In genomic region chr16:630815-631405, GRCh38 we compare ENCODE assay signal across 10 cellular contexts. TPM values are rescaled to one million over a fixed set of nuclear protein-coding genes. Genes with fewer than 3 reads are reported as not detected.
A peak's percentile ranks its signal among the peaks of the same experiment; 100 is the strongest.
DNase-seq lines count a peak whose midpoint lies in the region; ATAC-seq and TF ChIP-seq lines count a peak whose summit lies in the region.
"Had no signal": no experiment of that assay in that cellular context is flagged by ENCODE, and none has a peak within 500 bp of the region (broad histone marks: within the 10 kb centered on the region; RNA-seq: fewer than 3 reads in every experiment).

A gene with protein sequence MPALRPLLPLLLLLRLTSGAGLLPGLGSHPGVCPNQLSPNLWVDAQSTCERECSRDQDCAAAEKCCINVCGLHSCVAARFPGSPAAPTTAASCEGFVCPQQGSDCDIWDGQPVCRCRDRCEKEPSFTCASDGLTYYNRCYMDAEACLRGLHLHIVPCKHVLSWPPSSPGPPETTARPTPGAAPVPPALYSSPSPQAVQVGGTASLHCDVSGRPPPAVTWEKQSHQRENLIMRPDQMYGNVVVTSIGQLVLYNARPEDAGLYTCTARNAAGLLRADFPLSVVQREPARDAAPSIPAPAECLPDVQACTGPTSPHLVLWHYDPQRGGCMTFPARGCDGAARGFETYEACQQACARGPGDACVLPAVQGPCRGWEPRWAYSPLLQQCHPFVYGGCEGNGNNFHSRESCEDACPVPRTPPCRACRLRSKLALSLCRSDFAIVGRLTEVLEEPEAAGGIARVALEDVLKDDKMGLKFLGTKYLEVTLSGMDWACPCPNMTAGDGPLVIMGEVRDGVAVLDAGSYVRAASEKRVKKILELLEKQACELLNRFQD (plus strand): TSS chr16:630985. CDS start chr16:631254, 269 bp downstream.

- no peaks in the 10 kb centered on the region for H3K36me3 Mint-ChIP-seq in type B pancreatic cell

- peaks cover 5% of the 10 kb centered on the region for H3K4me1 Mint-ChIP-seq in type B pancreatic cell (ENCODE audit: unreplicated experiment)

- no peak within 1 kb of the TSS for H3K4me3 ChIP-seq in SK-N-SH (ENCODE audit: low read depth in 2 of 2, low read length in 1 of 2)
- no peak within 1 kb of the TSS for H3K4me3 ChIP-seq in right lobe of liver

- no peak within 1 kb of the TSS for H2AFZ ChIP-seq in SK-N-SH (ENCODE audit: low read depth)

- ATAC-seq in SK-N-SH treated with all-trans-retinoic acid at 6 μM for 48 hours = no peak
- ATAC-seq in right lobe of liver = peak; percentile 0 to 12 (median 4)
- no peak for ATAC-seq in GM21360 (IDR thresholded peaks at IDR 0.05; ENCODE audit: unreplicated experiment)

- H3K9me3 ChIP-seq in SK-N-SH = no peaks in the 10 kb centered on the region
- no peaks in the 10 kb centered on the region for H3K9me3 ChIP-seq in right lobe of liver

- POLR2A ChIA-PET in SK-N-SH (lab: Yijun Ruan, JAX) = no interaction called here

- no peak within 1 kb of the TSS for H3K4me2 ChIP-seq in SK-N-SH

- WGBS in SK-N-SH (ENCODE audit: low lambda C conversion rate) = 60% methylated on average over 2 of the region's 23 CpGs
- 10% methylated on average over 2 of the region's 23 CpGs for WGBS in right lobe of liver (ENCODE audit: insufficient coverage, low coverage, low lambda C conversion rate, missing lambda C conversion rate)

- H3K27ac ChIP-seq in SK-N-SH (ENCODE audit: low read depth in 2 of 2, low read length in 1 of 2) (peak within 1 kb of the TSS in 1 of 2 experiments; percentile 50; a peak in 1 of 4 replicates), right lobe of liver (peak within 1 kb of the TSS in 2 of 3 donors; percentile 44 to 70)

- no peak for TF ChIP-seq RAD21 in SK-N-SH (IDR thresholded peaks at IDR 0.05; ENCODE audit: low read length)

- no peaks in the 10 kb centered on the region for H3F3A ChIP-seq in SK-N-SH (replicated peaks; ENCODE audit: insufficient read depth)

- CTCF ChIA-PET in SK-N-SH (lab: Yijun Ruan, JAX) = interaction anchor here (0.9 to 1.4 kb wide), 2 partner anchors 17 to 18 kb away, joined by 4 to 6 read pairs; partner anchors contain the start of gene WDR90

- no peak for TF ChIP-seq EP300 in SK-N-SH (IDR thresholded peaks at IDR 0.05; ENCODE audit: borderline replicate concordance in 1 of 2, low read depth in 1 of 2, low read length in 1 of 2)

- no peak within 1 kb of the TSS for H3K9ac ChIP-seq in SK-N-SH

- no peaks in the 10 kb centered on the region for H3K9me2 ChIP-seq in SK-N-SH

- H3K9me3 Mint-ChIP-seq in type B pancreatic cell = no peaks in the 10 kb centered on the region

- H3K36me3 ChIP-seq in SK-N-SH (replicated peaks in 1 of 2; ENCODE audit: control insufficient read depth in 1 of 2, insufficient read depth in 2 of 2, low read length in 1 of 2) (peaks cover 0 to 18% of the 10 kb centered on the region in 2 experiments), right lobe of liver (peaks cover 0 to 3% (median 0%) of the 10 kb centered on the region in 4 donors)

- no peak for TF ChIP-seq POLR2A in right lobe of liver (IDR thresholded peaks at IDR 0.05)

- H3K27ac Mint-ChIP-seq in type B pancreatic cell = no peak within 1 kb of the TSS

- H3K79me2 ChIP-seq in SK-N-SH (ENCODE audit: insufficient read depth) = peaks cover 11% of the 10 kb centered on the region; the same call in 1 of the 2 replicates

- TF ChIP-seq CTCF in SK-N-SH (IDR thresholded peaks at IDR 0.05) (no peak), right lobe of liver (IDR thresholded peaks at IDR 0.05) (no peak), type B pancreatic cell (conservative IDR thresholded peaks at IDR 0.05) (no peak)

- H3K27me3 ChIP-seq in SK-N-SH (ENCODE audit: insufficient read depth) = no peaks in the 10 kb centered on the region
- H3K27me3 ChIP-seq in right lobe of liver = no peaks in the 10 kb centered on the region

- H3K4me1 ChIP-seq in SK-N-SH (ENCODE audit: control insufficient read depth in 1 of 2, insufficient read depth in 2 of 2, low read depth in 1 of 2, low read length in 1 of 2) (peaks cover 10 to 36% of the 10 kb centered on the region in 2 experiments; a peak in 3 of 4 replicates), right lobe of liver (peaks cover 0 to 49% (median 27%) of the 10 kb centered on the region in 4 donors)

- H4K20me1 ChIP-seq in SK-N-SH (ENCODE audit: insufficient read depth) = no peaks in the 10 kb centered on the region

- H3K4me3 Mint-ChIP-seq in type B pancreatic cell = peak within 1 kb of the TSS; percentile 36

- intact Hi-C loops in right lobe of liver (cut with DNase I) = loop anchor here in 1 of 2 donors (10.0 kb wide), 1 partner anchor 46 kb away; no protein-coding TSS in a partner anchor

- no peaks in the 10 kb centered on the region for H3K27me3 Mint-ChIP-seq in type B pancreatic cell

- DNase-seq in SK-N-SH (peak; percentile 71), cerebellar cortex (ENCODE audit: low spot score) (peak; percentile 65), right lobe of liver (peak; percentile 58 to 72 (median 69)), type B pancreatic cell (ENCODE audit: extremely low spot score, unreplicated experiment) (no peak), HK-2 (ENCODE audit: unreplicated experiment) (no peak), NCI-H2171 treated with DMSO at 0.1 percent for 48 hours (lab: John Stamatoyannopoulos, UW) (no peak)
- DNase-seq: ACHN, NCI-H1417 treated with DMSO at 0.1 percent for 48 hours had no signal

TF ChIP-seq in SK-N-SH, 30 proteins besides CTCF, POLR2A, EP300 and RAD21:
- TF ChIP-seq SMC3 (IDR thresholded peaks at IDR 0.05; ENCODE audit: low read depth, low read length) = no peak
- TF ChIP-seq RFX5 (IDR thresholded peaks at IDR 0.05; ENCODE audit: low read length) = no peak
- TF ChIP-seq, protein P1, sequence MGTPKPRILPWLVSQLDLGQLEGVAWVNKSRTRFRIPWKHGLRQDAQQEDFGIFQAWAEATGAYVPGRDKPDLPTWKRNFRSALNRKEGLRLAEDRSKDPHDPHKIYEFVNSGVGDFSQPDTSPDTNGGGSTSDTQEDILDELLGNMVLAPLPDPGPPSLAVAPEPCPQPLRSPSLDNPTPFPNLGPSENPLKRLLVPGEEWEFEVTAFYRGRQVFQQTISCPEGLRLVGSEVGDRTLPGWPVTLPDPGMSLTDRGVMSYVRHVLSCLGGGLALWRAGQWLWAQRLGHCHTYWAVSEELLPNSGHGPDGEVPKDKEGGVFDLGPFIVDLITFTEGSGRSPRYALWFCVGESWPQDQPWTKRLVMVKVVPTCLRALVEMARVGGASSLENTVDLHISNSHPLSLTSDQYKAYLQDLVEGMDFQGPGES (IDR thresholded peaks at IDR 0.05; ENCODE audit: low read depth, low read length) = no peak
- TF ChIP-seq POLR2AphosphoS5 (IDR thresholded peaks at IDR 0.05; ENCODE audit: low read depth, low read length) = 0 out of 2 replicates have a peak, but pooled peaks have one; percentile 3
- TF ChIP-seq JUND (IDR thresholded peaks at IDR 0.05) = no peak
- no peak for TF ChIP-seq USF2 (IDR thresholded peaks at IDR 0.05; ENCODE audit: borderline replicate concordance, low read depth, low read length)

TF ChIP-seq in SK-N-SH treated with all-trans-retinoic acid at 6 μM for 48 hours, 23 proteins besides CTCF, POLR2A, EP300 and RAD21 (continues in another document):
- TF ChIP-seq, protein P2, sequence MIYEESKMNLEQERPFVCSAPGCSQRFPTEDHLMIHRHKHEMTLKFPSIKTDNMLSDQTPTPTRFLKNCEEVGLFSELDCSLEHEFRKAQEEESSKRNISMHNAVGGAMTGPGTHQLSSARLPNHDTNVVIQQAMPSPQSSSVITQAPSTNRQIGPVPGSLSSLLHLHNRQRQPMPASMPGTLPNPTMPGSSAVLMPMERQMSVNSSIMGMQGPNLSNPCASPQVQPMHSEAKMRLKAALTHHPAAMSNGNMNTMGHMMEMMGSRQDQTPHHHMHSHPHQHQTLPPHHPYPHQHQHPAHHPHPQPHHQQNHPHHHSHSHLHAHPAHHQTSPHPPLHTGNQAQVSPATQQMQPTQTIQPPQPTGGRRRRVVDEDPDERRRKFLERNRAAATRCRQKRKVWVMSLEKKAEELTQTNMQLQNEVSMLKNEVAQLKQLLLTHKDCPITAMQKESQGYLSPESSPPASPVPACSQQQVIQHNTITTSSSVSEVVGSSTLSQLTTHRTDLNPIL (CRISPR knock-in tag; IDR thresholded peaks at IDR 0.05; ENCODE audit: low read depth) = no peak
- TF ChIP-seq ZNF565 (CRISPR knock-in tag; conservative IDR thresholded peaks at IDR 0.05; ENCODE audit: low read depth) = no peak
- no peak for TF ChIP-seq TOX (CRISPR knock-in tag; IDR thresholded peaks at IDR 0.05; ENCODE audit: borderline replicate concordance)
- TF ChIP-seq, protein P3, sequence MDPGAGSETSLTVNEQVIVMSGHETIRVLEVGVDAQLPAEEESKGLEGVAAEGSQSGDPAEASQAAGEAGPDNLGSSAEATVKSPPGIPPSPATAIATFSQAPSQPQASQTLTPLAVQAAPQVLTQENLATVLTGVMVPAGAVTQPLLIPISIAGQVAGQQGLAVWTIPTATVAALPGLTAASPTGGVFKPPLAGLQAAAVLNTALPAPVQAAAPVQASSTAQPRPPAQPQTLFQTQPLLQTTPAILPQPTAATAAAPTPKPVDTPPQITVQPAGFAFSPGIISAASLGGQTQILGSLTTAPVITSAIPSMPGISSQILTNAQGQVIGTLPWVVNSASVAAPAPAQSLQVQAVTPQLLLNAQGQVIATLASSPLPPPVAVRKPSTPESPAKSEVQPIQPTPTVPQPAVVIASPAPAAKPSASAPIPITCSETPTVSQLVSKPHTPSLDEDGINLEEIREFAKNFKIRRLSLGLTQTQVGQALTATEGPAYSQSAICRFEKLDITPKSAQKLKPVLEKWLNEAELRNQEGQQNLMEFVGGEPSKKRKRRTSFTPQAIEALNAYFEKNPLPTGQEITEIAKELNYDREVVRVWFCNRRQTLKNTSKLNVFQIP (CRISPR knock-in tag; IDR thresholded peaks at IDR 0.05; ENCODE audit: borderline replicate concordance, low read depth) = no peak
- no peak for TF ChIP-seq ZFP30 (CRISPR knock-in tag; IDR thresholded peaks at IDR 0.05)
- no peak for TF ChIP-seq ZNF70 (CRISPR knock-in tag; IDR thresholded peaks at IDR 0.05)
- TF ChIP-seq ISL1 (CRISPR knock-in tag; IDR thresholded peaks at IDR 0.05) = no peak
- no peak for TF ChIP-seq CSRNP3 (CRISPR knock-in tag; IDR thresholded peaks at IDR 0.05)

RNA-seq across cellular contexts. Expression of the gene that starts here (rescaled TPM):
- 0.10 and 0.16 TPM in 2 replicates for polyA plus RNA-seq in SK-N-SH (2012; rRNA removed)
- 0.09 and 0.10 TPM in 2 replicates for polyA plus RNA-seq in SK-N-SH (2012; cell fraction: cytosol; rRNA removed)
- polyA plus RNA-seq in SK-N-SH (2012; cell fraction: nucleus; rRNA removed) = 0.37 and 1.4 TPM in 2 replicates
- total RNA-seq in right lobe of liver = under 1 TPM; 0.43 to 0.70 (median 0.56) TPM
- total RNA-seq in type B pancreatic cell (ENCODE audit: low replicate concordance) = 0.71 and 9.0 TPM in 2 replicates

Comparison
In these comparisons a context has a peak if more than half of its experiments do, and no peak if none do; other contexts are left out.
1. Peak in DNase-seq, ATAC-seq and H3K27ac ChIP-seq in right lobe of liver; RNA of the gene not detected or under 1 TPM.
2. DNase-seq: peak in SK-N-SH (single experiment) and cerebellar cortex (single experiment); none in type B pancreatic cell (single experiment), HK-2 (single experiment) and NCI-H2171 treated with DMSO at 0.1 percent for 48 hours (single experiment).